Comparison of ENCODE assay signal across 26 cellular contexts in genomic region chr5:125393416-125393815, GRCh38.
"Had no signal": no experiment of that assay in that cellular context is flagged by ENCODE, and none has a peak within 500 bp of the region (broad histone marks: within the 10 kb centered on the region; RNA-seq: fewer than 3 reads in every experiment).

No MANE protein-coding gene starts in this region.

- H3K4me3 ChIP-seq: dorsolateral prefrontal cortex, lower lobe of right lung, mucosa of descending colon, right lobe of liver, suprapubic skin, thyroid gland, vagina had no signal

- H3K4me1 ChIP-seq: lower lobe of right lung, parathyroid adenoma, suprapubic skin, thyroid gland, vagina had no signal

- H3K27ac Mint-ChIP-seq: immature natural killer cell; mesothelial cell of epicardium; naive B cell; natural killer cell treated with Interleukin-12 subunit alpha and Interleukin-12 subunit beta and Interleukin-15 and Interleukin-18, amount 100 ng/mL, for 72 hours; progenitor cell of endocrine pancreas; stimulated activated naive CD8-positive, alpha-beta T cell treated with anti-CD3 and anti-CD28 coated beads, Interleukin-15, amount 100 ng/mL, for 72 hours had no signal

- H3K9ac ChIP-seq: parathyroid adenoma had no signal

- H3K27me3 Mint-ChIP-seq: progenitor cell of endocrine pancreas; stimulated activated naive CD8-positive, alpha-beta T cell treated with anti-CD3 and anti-CD28 coated beads, Interleukin-15, amount 100 ng/mL, for 72 hours had no signal

- H3K36me3 Mint-ChIP-seq: immature natural killer cell, mesothelial cell of epicardium had no signal

- H3K4me3 Mint-ChIP-seq: immature natural killer cell; mesothelial cell of epicardium; naive B cell; natural killer cell treated with Interleukin-12 subunit alpha and Interleukin-12 subunit beta and Interleukin-15 and Interleukin-18, amount 100 ng/mL, for 72 hours; neural crest cell; stimulated activated naive CD8-positive, alpha-beta T cell treated with anti-CD3 and anti-CD28 coated beads, Interleukin-15, amount 100 ng/mL, for 72 hours had no signal

- DNase-seq: dorsolateral prefrontal cortex; effector CD4-positive, alpha-beta T cell; hypothalamus; immature natural killer cell; islet precursor cell; left ventricle myocardium superior; lower lobe of right lung; mesenchymal stem cell; mucosa of descending colon; naive B cell; right lobe of liver; small intestine; stimulated activated CD4-positive, alpha-beta T cell treated with anti-CD3 and anti-CD28 coated beads, Interleukin-15, amount 100 ng/mL, for 24 hours; stimulated activated CD4-positive, alpha-beta T cell treated with anti-CD3 and anti-CD28 coated beads, Interleukin-2, amount 100 ng/mL, for 48 hours; stimulated activated CD8-positive, alpha-beta memory T cell treated with anti-CD3 and anti-CD28 coated beads, Interleukin-4, amount 100 ng/mL, for 48 hours; stimulated activated naive CD4-positive, alpha-beta T cell; stimulated activated naive CD8-positive, alpha-beta T cell treated with anti-CD3 and anti-CD28 coated beads, Interleukin-15, amount 100 ng/mL, for 72 hours; thyroid gland; trophoblast cell had no signal

- ATAC-seq: left ventricle myocardium superior; lower lobe of right lung; mucosa of descending colon; natural killer cell treated with Interleukin-12 subunit alpha and Interleukin-12 subunit beta and Interleukin-15 and Interleukin-18, amount 100 ng/mL, for 72 hours; right lobe of liver; stimulated activated naive CD8-positive, alpha-beta T cell treated with anti-CD3 and anti-CD28 coated beads, Interleukin-15, amount 100 ng/mL, for 72 hours had no signal

- H3K4me1 Mint-ChIP-seq: stimulated activated naive CD8-positive, alpha-beta T cell treated with anti-CD3 and anti-CD28 coated beads, Interleukin-15, amount 100 ng/mL, for 72 hours had no signal

- H3K27me3 ChIP-seq: dorsolateral prefrontal cortex, right lobe of liver, suprapubic skin, thyroid gland, vagina had no signal

- H3K27ac ChIP-seq: dorsolateral prefrontal cortex, lower lobe of right lung, parathyroid adenoma, right lobe of liver, suprapubic skin, thyroid gland, vagina had no signal

- H3K79me2 ChIP-seq: parathyroid adenoma had no signal

- H3K9me3 ChIP-seq: lower lobe of right lung, right lobe of liver, suprapubic skin, thyroid gland, vagina had no signal

- H3K36me3 ChIP-seq: lower lobe of right lung, right lobe of liver, suprapubic skin, thyroid gland, vagina had no signal

- H2AFZ ChIP-seq: parathyroid adenoma had no signal
